Comparison of ENCODE assay signal across 10 cellular contexts in genomic region chr16:53056528-53056881, GRCh38. TPM values are rescaled to one million over a fixed set of nuclear protein-coding genes. Genes with fewer than 3 reads are reported as not detected.
A peak's percentile ranks its signal among the peaks of the same experiment; 100 is the strongest.
DNase-seq lines count a peak whose midpoint lies in the region; ATAC-seq and TF ChIP-seq lines count a peak whose summit lies in the region.
"Had no signal": no experiment of that assay in that cellular context is flagged by ENCODE, and none has a peak within 500 bp of the region (broad histone marks: within the 10 kb centered on the region; RNA-seq: fewer than 3 reads in every experiment).

No MANE protein-coding gene starts in this region.

- H3K4me3 ChIP-seq in NB4 (ENCODE audit: low read depth, low read length) (peak overlapping the region; percentile 82), prostate gland (no peak overlapping the region)

- peaks cover 60% of the 10 kb centered on the region for H3K4me1 Mint-ChIP-seq in dendritic cell treated with granulocyte-macrophage colony-stimulating factor and Interleukin-4, amounts not matched to agents 40 ng/mL and 50 ng/mL, for 4 days (ENCODE audit: low read depth)
- H3K4me1 Mint-ChIP-seq in naive B cell (peaks cover 35 to 68% (median 48%) of the 10 kb centered on the region in 3 donors), glutamatergic neuron (ENCODE audit: low read depth, unreplicated experiment) (peaks cover 2% of the 10 kb centered on the region)

- no peaks in the 10 kb centered on the region for H3K4me1 ChIP-seq in prostate gland (replicated peaks)

- ATAC-seq in naive B cell (ENCODE audit: low read depth in 2 of 2): no peak

- DNase-seq in CD1c-positive myeloid dendritic cell (ENCODE audit: extremely low spot score): peak; percentile 42
- peak; percentile 21 for DNase-seq in NB4 (ENCODE audit: low read depth)
- no peak for DNase-seq in naive B cell
- no peak for DNase-seq in glutamatergic neuron
- DNase-seq in NCI-H1417 (lab: John Stamatoyannopoulos, UW): no peak
- DNase-seq in stimulated activated CD4-positive, alpha-beta T cell treated with anti-CD3 and anti-CD28 coated beads, Interleukin-4, amount 100 ng/mL, for 1 hour: no peak
- no peak for DNase-seq in prostate gland (ENCODE audit: low spot score)
- DNase-seq: MV-4-11; stimulated activated CD4-positive, alpha-beta T cell treated with anti-CD3 and anti-CD28 coated beads, Interleukin-12 subunit alpha, Interleukin-12 subunit beta, amount 100 ng/mL, for 4 hours had no signal

- H3K36me3 Mint-ChIP-seq in dendritic cell treated with granulocyte-macrophage colony-stimulating factor and Interleukin-4, amounts not matched to agents 40 ng/mL and 50 ng/mL, for 4 days (ENCODE audit: low read depth): peaks cover 24% of the 10 kb centered on the region
- H3K36me3 Mint-ChIP-seq in naive B cell (no peaks in the 10 kb centered on the region), glutamatergic neuron (ENCODE audit: unreplicated experiment) (no peaks in the 10 kb centered on the region)

- H3K27me3 ChIP-seq in prostate gland (replicated peaks; ENCODE audit: insufficient read depth): no peaks in the 10 kb centered on the region

- TF ChIP-seq CTCF in NB4 (IDR thresholded peaks at IDR 0.05; ENCODE audit: low read depth, low read length) (no peak), glutamatergic neuron (IDR thresholded peaks at IDR 0.05; ENCODE audit: partially characterized antibody, unreplicated experiment) (no peak), prostate gland (IDR thresholded peaks at IDR 0.05) (no peak)

- no peaks in the 10 kb centered on the region for H3K27me3 Mint-ChIP-seq in dendritic cell treated with granulocyte-macrophage colony-stimulating factor and Interleukin-4, amounts not matched to agents 40 ng/mL and 50 ng/mL, for 4 days
- H3K27me3 Mint-ChIP-seq in naive B cell: peaks cover 0 to 9% (median 0%) of the 10 kb centered on the region in 3 donors
- no peaks in the 10 kb centered on the region for H3K27me3 Mint-ChIP-seq in glutamatergic neuron (ENCODE audit: unreplicated experiment)

- peak overlapping the region in 1 of 2 donors; percentile 87 for H3K27ac ChIP-seq in prostate gland

- H3K9me3 Mint-ChIP-seq in dendritic cell treated with granulocyte-macrophage colony-stimulating factor and Interleukin-4, amounts not matched to agents 40 ng/mL and 50 ng/mL, for 4 days: no peaks in the 10 kb centered on the region
- H3K9me3 Mint-ChIP-seq in naive B cell (no peaks in the 10 kb centered on the region), glutamatergic neuron (ENCODE audit: unreplicated experiment) (peaks cover 6% of the 10 kb centered on the region)

- no peaks in the 10 kb centered on the region for H3K9me3 ChIP-seq in prostate gland

- 74% methylated on average over 6 of the region's 6 CpGs for WGBS in prostate gland

- TF ChIP-seq POLR2A in NB4 (IDR thresholded peaks at IDR 0.05; ENCODE audit: extremely low read depth, insufficient read length) (no peak), prostate gland (IDR thresholded peaks at IDR 0.05) (no peak)

- intact Hi-C loops in dendritic cell treated with granulocyte-macrophage colony-stimulating factor and Interleukin-4, amounts not matched to agents 40 ng/mL and 50 ng/mL, for 4 days (cut with micrococcal nuclease): no loop called here
- intact Hi-C loops in prostate gland (cut with DNase I): loop anchor here (5.0 to 10.0 kb wide), 3 partner anchors 36 to 228 kb away; no protein-coding TSS in a partner anchor

- no peaks in the 10 kb centered on the region for H3K36me3 ChIP-seq in prostate gland

- H3K27ac Mint-ChIP-seq in dendritic cell treated with granulocyte-macrophage colony-stimulating factor and Interleukin-4, amounts not matched to agents 40 ng/mL and 50 ng/mL, for 4 days: peak overlapping the region; percentile 92
- peak overlapping the region in 3 of 6 donors; percentile 63 to 88 (median 76) for H3K27ac Mint-ChIP-seq in naive B cell
- H3K27ac Mint-ChIP-seq in glutamatergic neuron (ENCODE audit: unreplicated experiment): no peak overlapping the region

- H3K4me3 Mint-ChIP-seq in dendritic cell treated with granulocyte-macrophage colony-stimulating factor and Interleukin-4, amounts not matched to agents 40 ng/mL and 50 ng/mL, for 4 days: no peak overlapping the region
- H3K4me3 Mint-ChIP-seq in naive B cell: peak overlapping the region; percentile 20 to 98 (median 92)
- H3K4me3 Mint-ChIP-seq in glutamatergic neuron (ENCODE audit: unreplicated experiment): no peak overlapping the region

RNA-seq across cellular contexts. Expression of gene CHD9, which starts 1.7 kb away (rescaled TPM):
- polyA plus RNA-seq in naive B cell (ENCODE audit: low read depth in 6 of 6): 100 to 1,000 TPM; 102 to 181 (median 115) TPM
- total RNA-seq in glutamatergic neuron (ENCODE audit: unreplicated experiment) (120 TPM), prostate gland (10 to 100 TPM; 56.3 to 62.6 TPM)

RNA-seq across cellular contexts. Expression of gene CHD9NB, which starts 3.8 kb away (rescaled TPM):
- under 1 TPM in 1 of 6 donors, not detected in 5; 0.16 TPM for polyA plus RNA-seq in naive B cell (ENCODE audit: low read depth in 6 of 6)
- 1.8 TPM for total RNA-seq in glutamatergic neuron (ENCODE audit: unreplicated experiment)
- 10 to 100 TPM in 1 of 2 donors, 1 to 10 TPM in 1; 4.3 to 26.7 TPM for total RNA-seq in prostate gland

Comparison
In these comparisons a context has a peak if more than half of its experiments do, and no peak if none do; other contexts are left out.
1. DNase-seq: peak in CD1c-positive myeloid dendritic cell (single experiment) and NB4 (single experiment); none in naive B cell (single experiment), glutamatergic neuron (single experiment), NCI-H1417 (0 of 3), stimulated activated CD4-positive, alpha-beta T cell treated with anti-CD3 and anti-CD28 coated beads, Interleukin-4, amount 100 ng/mL, for 1 hour (single experiment) and prostate gland (single experiment).
2. H3K4me3 Mint-ChIP-seq: peak in naive B cell (8 of 8); none in dendritic cell treated with granulocyte-macrophage colony-stimulating factor and Interleukin-4, amounts not matched to agents 40 ng/mL and 50 ng/mL, for 4 days (single experiment) and glutamatergic neuron (single experiment).